ENCODE assay signal across 30 cellular contexts in genomic region chr15:28026221-28026620, GRCh38.
"Had no signal": no experiment of that assay in that cellular context is flagged by ENCODE, and none has a peak within 500 bp of the region (broad histone marks: within the 10 kb centered on the region; RNA-seq: fewer than 3 reads in every experiment).

No MANE protein-coding gene starts in this region.

- H3K36me3 ChIP-seq: breast epithelium, cardiac muscle cell, esophagus squamous epithelium, gastroesophageal sphincter had no signal

- H3K4me3 ChIP-seq: body of pancreas, breast epithelium, cardiac muscle cell, esophagus squamous epithelium, gastroesophageal sphincter had no signal

- H3K36me3 Mint-ChIP-seq: activated naive CD4-positive, alpha-beta T cell treated with anti-CD3 and anti-CD28 coated beads, Interleukin-2, amount 10 ng/mL, durations not matched to agents 7 days and 5 days; activated naive CD4-positive, alpha-beta T cell treated with anti-CD3 and anti-CD28 coated beads, Interleukin-2, amount 50 U/mL, for 72 hours; activated naive CD8-positive, alpha-beta T cell treated with anti-CD3 and anti-CD28 coated beads, Interleukin-2, amount 10 ng/mL, durations not matched to agents 7 days and 5 days; WTC11 had no signal

- ATAC-seq: activated naive CD4-positive, alpha-beta T cell treated with anti-CD3 and anti-CD28 coated beads, Interleukin-2, amount 50 U/mL, for 72 hours; activated T-cell treated with anti-CD3 and anti-CD28 coated beads, Interleukin-2, amount 50 U/mL, for 72 hours; body of pancreas; effector memory CD8-positive, alpha-beta T cell; gastroesophageal sphincter; WTC11 had no signal

- H3K27me3 Mint-ChIP-seq: activated CD4-positive, alpha-beta memory T cell treated with anti-CD3 and anti-CD28 coated beads, Interleukin-2, amount 10 ng/mL, durations not matched to agents 7 days and 5 days; activated CD4-positive, alpha-beta T cell treated with anti-CD3 and anti-CD28 coated beads, Interleukin-2, amount 10 ng/mL, durations not matched to agents 7 days and 5 days; activated naive CD4-positive, alpha-beta T cell treated with anti-CD3 and anti-CD28 coated beads, Interleukin-2, amount 10 ng/mL, durations not matched to agents 7 days and 5 days; activated naive CD8-positive, alpha-beta T cell treated with anti-CD3 and anti-CD28 coated beads, Interleukin-2, amount 10 ng/mL, durations not matched to agents 7 days and 5 days; activated T-cell treated with anti-CD3 and anti-CD28 coated beads, Interleukin-2, amount 50 U/mL, for 24 hours had no signal

- H3K9me3 ChIP-seq: body of pancreas, breast epithelium, esophagus squamous epithelium, gastroesophageal sphincter had no signal

- H3K4me1 Mint-ChIP-seq: activated CD4-positive, alpha-beta memory T cell treated with anti-CD3 and anti-CD28 coated beads, Interleukin-2, amount 10 ng/mL, durations not matched to agents 7 days and 5 days; activated CD4-positive, alpha-beta T cell treated with anti-CD3 and anti-CD28 coated beads, Interleukin-2, amount 10 ng/mL, durations not matched to agents 7 days and 5 days; activated naive CD4-positive, alpha-beta T cell treated with anti-CD3 and anti-CD28 coated beads, Interleukin-2, amount 10 ng/mL, durations not matched to agents 7 days and 5 days; activated naive CD8-positive, alpha-beta T cell treated with anti-CD3 and anti-CD28 coated beads, Interleukin-2, amount 10 ng/mL, durations not matched to agents 7 days and 5 days had no signal

- H3K9me3 Mint-ChIP-seq: activated CD4-positive, alpha-beta memory T cell treated with anti-CD3 and anti-CD28 coated beads, Interleukin-2, amount 10 ng/mL, durations not matched to agents 7 days and 5 days; activated CD4-positive, alpha-beta T cell treated with anti-CD3 and anti-CD28 coated beads, Interleukin-2, amount 10 ng/mL, durations not matched to agents 7 days and 5 days; activated naive CD4-positive, alpha-beta T cell treated with anti-CD3 and anti-CD28 coated beads, Interleukin-2, amount 10 ng/mL, durations not matched to agents 7 days and 5 days; activated naive CD4-positive, alpha-beta T cell treated with anti-CD3 and anti-CD28 coated beads, Interleukin-2, amount 50 U/mL, for 72 hours; activated naive CD8-positive, alpha-beta T cell treated with anti-CD3 and anti-CD28 coated beads, Interleukin-2, amount 10 ng/mL, durations not matched to agents 7 days and 5 days; activated T-cell treated with anti-CD3 and anti-CD28 coated beads, Interleukin-2, amount 50 U/mL, for 24 hours; activated T-cell treated with anti-CD3 and anti-CD28 coated beads, Interleukin-2, amount 50 U/mL, for 72 hours; effector memory CD8-positive, alpha-beta T cell; WTC11 had no signal

- H3K4me3 Mint-ChIP-seq: activated CD4-positive, alpha-beta memory T cell treated with anti-CD3 and anti-CD28 coated beads, Interleukin-2, amount 10 ng/mL, durations not matched to agents 7 days and 5 days; activated CD4-positive, alpha-beta T cell treated with anti-CD3 and anti-CD28 coated beads, Interleukin-2, amount 10 ng/mL, durations not matched to agents 7 days and 5 days; activated naive CD4-positive, alpha-beta T cell treated with anti-CD3 and anti-CD28 coated beads, Interleukin-2, amount 10 ng/mL, durations not matched to agents 7 days and 5 days; activated naive CD8-positive, alpha-beta T cell treated with anti-CD3 and anti-CD28 coated beads, Interleukin-2, amount 10 ng/mL, durations not matched to agents 7 days and 5 days; activated T-cell treated with anti-CD3 and anti-CD28 coated beads, Interleukin-2, amount 50 U/mL, for 24 hours; activated T-cell treated with anti-CD3 and anti-CD28 coated beads, Interleukin-2, amount 50 U/mL, for 72 hours; effector memory CD8-positive, alpha-beta T cell; WTC11 had no signal

- H3K27ac ChIP-seq: body of pancreas, breast epithelium, cardiac muscle cell, esophagus squamous epithelium, gastroesophageal sphincter, VCaP had no signal

- H3K4me1 ChIP-seq: breast epithelium, gastroesophageal sphincter had no signal

- H3K27me3 ChIP-seq: body of pancreas, breast epithelium, cardiac muscle cell, esophagus squamous epithelium, gastroesophageal sphincter had no signal

- DNase-seq: activated CD4-positive, alpha-beta memory T cell treated with anti-CD3 and anti-CD28 coated beads, Interleukin-2, amount 10 ng/mL, durations not matched to agents 7 days and 5 days; activated CD4-positive, alpha-beta T cell treated with anti-CD3 and anti-CD28 coated beads for 1 hour; activated CD4-positive, alpha-beta T cell treated with anti-CD3 and anti-CD28 coated beads for 4 hours; activated CD4-positive, alpha-beta T cell treated with anti-CD3 and anti-CD28 coated beads, Interleukin-2, amount 10 ng/mL, durations not matched to agents 7 days and 5 days; activated CD4-positive, alpha-beta T cell treated with anti-CD3 and anti-CD28 coated beads, Interleukin-2, amount 50 U/mL, for 4 hours; activated CD8-positive, alpha-beta memory T cell treated with anti-CD3 and anti-CD28 coated beads, Interleukin-2, amount 50 U/mL, for 48 hours; activated gamma-delta T cell; activated naive CD4-positive, alpha-beta T cell; activated naive CD4-positive, alpha-beta T cell treated with anti-CD3 and anti-CD28 coated beads, Interleukin-2, amount 10 ng/mL, durations not matched to agents 7 days and 5 days; activated naive CD8-positive, alpha-beta T cell treated with anti-CD3 and anti-CD28 coated beads, Interleukin-2, amount 10 ng/mL, durations not matched to agents 7 days and 5 days; activated T-cell treated with anti-CD3 and anti-CD28 coated beads for 4 hours; activated T-cell treated with anti-CD3 and anti-CD28 coated beads, Interleukin-2, amount 50 U/mL, for 24 hours; activated T-cell treated with anti-CD3 and anti-CD28 coated beads, Interleukin-2, amount 50 U/mL, for 72 hours; body of pancreas; central memory CD4-positive, alpha-beta T cell; cerebellar nuclear complex; cortex of kidney; dermis blood vessel endothelial cell; effector CD4-positive, alpha-beta T cell; effector memory CD8-positive, alpha-beta T cell; erythroblast; esophagus squamous epithelium; foreskin melanocyte; T-helper 2 cell had no signal

- H3K27ac Mint-ChIP-seq: activated CD4-positive, alpha-beta memory T cell treated with anti-CD3 and anti-CD28 coated beads, Interleukin-2, amount 10 ng/mL, durations not matched to agents 7 days and 5 days; activated naive CD4-positive, alpha-beta T cell treated with anti-CD3 and anti-CD28 coated beads, Interleukin-2, amount 10 ng/mL, durations not matched to agents 7 days and 5 days; activated naive CD4-positive, alpha-beta T cell treated with anti-CD3 and anti-CD28 coated beads, Interleukin-2, amount 50 U/mL, for 72 hours; activated naive CD8-positive, alpha-beta T cell treated with anti-CD3 and anti-CD28 coated beads, Interleukin-2, amount 10 ng/mL, durations not matched to agents 7 days and 5 days; activated T-cell treated with anti-CD3 and anti-CD28 coated beads, Interleukin-2, amount 50 U/mL, for 24 hours; activated T-cell treated with anti-CD3 and anti-CD28 coated beads, Interleukin-2, amount 50 U/mL, for 72 hours; effector memory CD8-positive, alpha-beta T cell; WTC11 had no signal
